9 cellular contexts compared by ENCODE assay signal in genomic region chr5:157390179-157390923, GRCh38.
DNase-seq lines count a peak whose midpoint lies in the region; ATAC-seq and TF ChIP-seq lines count a peak whose summit lies in the region.
"Had no signal": no experiment of that assay in that cellular context is flagged by ENCODE, and none has a peak within 500 bp of the region (broad histone marks: within the 10 kb centered on the region; RNA-seq: fewer than 3 reads in every experiment).

No MANE protein-coding gene starts in this region.

- H3K27ac Mint-ChIP-seq in activated T-cell treated with anti-CD3 and anti-CD28 coated beads, Interleukin-2, amount 50 U/mL, for 24 hours = peak overlapping the region; percentile 97

- peaks cover 41% of the 10 kb centered on the region for H3K4me1 Mint-ChIP-seq in activated T-cell treated with anti-CD3 and anti-CD28 coated beads, Interleukin-2, amount 50 U/mL, for 24 hours (ENCODE audit: low read depth)

- in situ Hi-C loops in gastrocnemius medialis (cut with MboI; ENCODE audit: low sequenced_read_pairs in 4 of 4) (no loop called here), GM13977 (cut with MboI; ENCODE audit: low pct_unique_long_range_greater_than_20kb, low sequenced_read_pairs, unreplicated experiment) (no loop called here)

- DNase-seq in SIG-M5 treated with dmso at 0.1 percent for 504 hours (lab: John Stamatoyannopoulos, UW; ENCODE audit: unreplicated experiment) = peak; percentile 42
- no peak for DNase-seq in SIG-M5 (lab: John Stamatoyannopoulos, UW)
- peak; percentile 69 for DNase-seq in activated T-cell treated with anti-CD3 and anti-CD28 coated beads, Interleukin-2, amount 50 U/mL, for 24 hours
- peak; percentile 87 for DNase-seq in hepatic stellate cell (ENCODE audit: low spot score)
- DNase-seq in stimulated activated CD8-positive, alpha-beta memory T cell treated with anti-CD3 and anti-CD28 coated beads, Interleukin-12 subunit alpha, Interleukin-12 subunit beta, amount 100 ng/mL, for 4 hours (ENCODE audit: low read depth) = peak; percentile 21
- no peak for DNase-seq in gastrocnemius medialis
- no peak for DNase-seq in GM13977 (ENCODE audit: low spot score)

- no peaks in the 10 kb centered on the region for H3K27me3 ChIP-seq in gastrocnemius medialis
- H3K27me3 ChIP-seq: BLaER1 had no signal

- H3K27ac ChIP-seq in gastrocnemius medialis = no peak overlapping the region
- H3K27ac ChIP-seq: BLaER1 had no signal

- peak overlapping the region; percentile 21 for H3K4me3 Mint-ChIP-seq in activated T-cell treated with anti-CD3 and anti-CD28 coated beads, Interleukin-2, amount 50 U/mL, for 24 hours

- no peaks in the 10 kb centered on the region for H3K36me3 ChIP-seq in gastrocnemius medialis

- intact Hi-C loops in gastrocnemius medialis (cut with DNase I; ENCODE audit: low total_unique reads) = no loop called here

- H3K4me3 ChIP-seq in gastrocnemius medialis = no peak overlapping the region
- H3K4me3 ChIP-seq: BLaER1 had no signal

- H3K36me3 Mint-ChIP-seq in activated T-cell treated with anti-CD3 and anti-CD28 coated beads, Interleukin-2, amount 50 U/mL, for 24 hours (ENCODE audit: low read depth) = peaks cover 91% of the 10 kb centered on the region

- H3K9me3 ChIP-seq in gastrocnemius medialis = no peaks in the 10 kb centered on the region
- H3K9me3 ChIP-seq: BLaER1 had no signal

- H3K4me1 ChIP-seq in gastrocnemius medialis = peaks cover 13 to 14% of the 10 kb centered on the region in 2 donors
- H3K4me1 ChIP-seq: BLaER1 had no signal

- ATAC-seq in HG02885 (IDR thresholded peaks at IDR 0.05; ENCODE audit: poor library complexity, unreplicated experiment) = no peak
- ATAC-seq in gastrocnemius medialis = no peak

- TF ChIP-seq CTCF in gastrocnemius medialis (IDR thresholded peaks at IDR 0.05 in 4 of 5, conservative IDR thresholded peaks at IDR 0.05 in 1 of 5) (no peak), GM13977 (IDR thresholded peaks at IDR 0.05; ENCODE audit: extremely low read depth, insufficient read depth, missing control alignments) (no peak)

- H3K9me3 Mint-ChIP-seq in activated T-cell treated with anti-CD3 and anti-CD28 coated beads, Interleukin-2, amount 50 U/mL, for 24 hours = no peaks in the 10 kb centered on the region

- TF ChIP-seq POLR2A in gastrocnemius medialis (IDR thresholded peaks at IDR 0.05) = no peak

- no peaks in the 10 kb centered on the region for H3K27me3 Mint-ChIP-seq in activated T-cell treated with anti-CD3 and anti-CD28 coated beads, Interleukin-2, amount 50 U/mL, for 24 hours

Comparison
In these comparisons a context has a peak if more than half of its experiments do, and no peak if none do; other contexts are left out.
1. DNase-seq: peak in SIG-M5 treated with dmso at 0.1 percent for 504 hours (single experiment), activated T-cell treated with anti-CD3 and anti-CD28 coated beads, Interleukin-2, amount 50 U/mL, for 24 hours (single experiment), hepatic stellate cell (single experiment) and stimulated activated CD8-positive, alpha-beta memory T cell treated with anti-CD3 and anti-CD28 coated beads, Interleukin-12 subunit alpha, Interleukin-12 subunit beta, amount 100 ng/mL, for 4 hours (single experiment); none in SIG-M5 (single experiment), gastrocnemius medialis (0 of 2) and GM13977 (single experiment).